8 cellular contexts compared by ENCODE assay signal in the genomic region with DNA sequence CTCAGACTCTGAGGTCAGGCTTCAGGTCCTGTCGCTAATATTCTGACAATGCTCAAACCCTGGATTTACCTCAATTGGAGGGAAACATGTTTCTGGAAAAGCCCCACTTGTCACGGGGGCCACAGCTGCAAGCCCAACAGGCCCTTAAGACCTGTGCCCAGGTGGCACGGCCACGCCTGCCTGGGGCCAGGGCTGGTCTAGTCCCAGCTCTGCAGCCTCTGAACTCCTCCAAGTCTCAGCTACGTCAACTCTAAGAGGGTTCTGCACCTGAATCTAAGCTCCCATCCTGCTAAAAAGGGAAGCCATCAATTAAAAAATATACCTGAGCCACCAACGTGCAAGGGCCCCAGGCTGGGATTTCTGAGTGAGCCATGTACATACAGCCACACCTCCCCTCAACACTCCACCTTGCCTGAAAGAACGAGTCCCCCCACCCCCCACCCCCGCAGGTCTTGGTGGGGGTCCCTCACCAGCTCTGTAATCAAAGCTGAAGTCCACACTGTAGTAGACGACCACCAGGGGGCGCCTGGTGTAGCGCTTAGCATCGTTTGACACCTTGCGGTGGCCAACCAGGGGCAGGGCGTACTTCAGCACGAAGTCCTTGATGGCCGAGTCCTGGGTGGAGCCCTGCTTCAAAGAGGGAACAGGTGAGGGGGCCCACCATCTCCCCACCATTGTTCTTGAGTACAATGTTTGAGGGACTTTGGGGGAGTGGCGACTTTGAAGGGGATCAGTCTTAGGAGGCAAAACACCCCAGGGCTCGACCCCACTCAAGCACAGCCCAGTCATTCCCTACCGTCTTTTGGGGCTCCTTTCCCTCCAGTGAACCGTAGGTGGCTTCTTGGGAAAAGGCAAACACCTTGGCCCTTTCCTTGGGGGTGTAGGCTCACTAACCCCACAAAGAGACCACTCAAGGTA. TPM values are rescaled to one million over a fixed set of nuclear protein-coding genes. Genes with fewer than 3 reads are reported as not detected.
DNase-seq lines count a peak whose midpoint lies in the region; ATAC-seq and TF ChIP-seq lines count a peak whose summit lies in the region.

No MANE protein-coding gene starts in this region.

- DNase-seq in NCI-H2081 (lab: John Stamatoyannopoulos, UW) (peak; percentile 30 to 53), NCI-H2081 treated with DMSO at 0.1 percent for 48 hours (lab: John Stamatoyannopoulos, UW) (no peak), NK-92 (lab: John Stamatoyannopoulos, UW; ENCODE audit: unreplicated experiment) (peak; percentile 9), activated T-cell treated with anti-CD3 and anti-CD28 coated beads for 48 hours (ENCODE audit: low read depth) (peak; percentile 74), fibroblast of gingiva (ENCODE audit: low read depth) (peak; percentile 52), neural crest cell (ENCODE audit: low read depth, low spot score) (peak; percentile 76), stomach (peak; percentile 88)

- peaks cover 22% of the 10 kb centered on the region for H3K36me3 Mint-ChIP-seq in neural crest cell (ENCODE audit: low read depth)

- no peak for TF ChIP-seq POLR2A in stomach (IDR thresholded peaks at IDR 0.05)

- H3K4me3 ChIP-seq in stomach, result no peak overlapping the region

- H3K27me3 Mint-ChIP-seq in neural crest cell (ENCODE audit: low read depth), result no peaks in the 10 kb centered on the region

- peaks cover 0 to 13% (median 0%) of the 10 kb centered on the region in 4 donors for H3K4me1 ChIP-seq in stomach

- no peaks in the 10 kb centered on the region for H3K27me3 ChIP-seq in stomach

- H3K9me3 Mint-ChIP-seq in neural crest cell, result no peaks in the 10 kb centered on the region

- H3K4me1 Mint-ChIP-seq in neural crest cell, result no peaks in the 10 kb centered on the region

- 38 to 46% (median 45%) methylated on average over 15 to 20 of the region's 20 CpGs for WGBS in stomach, 5 donors

- no peaks in the 10 kb centered on the region for H3K9me3 ChIP-seq in stomach

- no peak for TF ChIP-seq EP300 in stomach (IDR thresholded peaks at IDR 0.05)

- peaks cover 68 to 95% (median 90%) of the 10 kb centered on the region in 4 donors for H3K36me3 ChIP-seq in stomach

- H3K4me3 Mint-ChIP-seq in neural crest cell, result no peak overlapping the region

- peak; percentile 84 for TF ChIP-seq CTCF in neural crest cell (conservative IDR thresholded peaks at IDR 0.05)
- peak in 5 of 7 experiments; percentile 62 to 86 (median 78) for TF ChIP-seq CTCF in stomach (IDR thresholded peaks at IDR 0.05)

- intact Hi-C loops in stomach (cut with DNase I; ENCODE audit: low total_unique reads), result loop anchor here (5.0 to 10.0 kb wide), 2 partner anchors 59 to 82 kb away; no protein-coding TSS in a partner anchor

- no peak overlapping the region for H3K27ac Mint-ChIP-seq in neural crest cell (ENCODE audit: unreplicated experiment)

- no peak overlapping the region for H3K27ac ChIP-seq in stomach

- ATAC-seq in HG03095 (IDR thresholded peaks at IDR 0.05; ENCODE audit: unreplicated experiment), result peak; percentile 65

RNA-seq across cellular contexts. Expression of a gene that starts 22.6 kb away (rescaled TPM):
- total RNA-seq in neural crest cell (151 and 154 TPM in 2 replicates), stomach (100 to 1,000 TPM in 3 of 5 donors, 10 to 100 TPM in 2; 26.8 to 185 (median 176) TPM)
- polyA plus RNA-seq in stomach, result 10 to 100 TPM; 13.7 to 55.0 (median 35.8) TPM
